In genomic region chr2:55617160-55618024, GRCh38 we compare ENCODE assay signal across 8 cellular contexts. TPM values are rescaled to one million over a fixed set of nuclear protein-coding genes. Genes with fewer than 3 reads are reported as not detected.
DNase-seq lines count a peak whose midpoint lies in the region; ATAC-seq, FAIRE-seq and TF ChIP-seq lines count a peak whose summit lies in the region.

Gene PPP4R3B (minus strand): TSS chr2:55617622. CDS start chr2:55617285, 337 bp downstream.

- peak within 1 kb of the TSS; percentile 98 for H3K9ac ChIP-seq in smooth muscle cell (ENCODE audit: low read depth)

- WGBS in smooth muscle cell (ENCODE audit: low lambda C conversion rate), result under 1% methylated on average over 82 of the region's 83 CpGs

- ATAC-seq in GM18870 (IDR thresholded peaks at IDR 0.05; ENCODE audit: unreplicated experiment) (peak; percentile 69), HG03135 (IDR thresholded peaks at IDR 0.05; ENCODE audit: unreplicated experiment) (peak; percentile 84)

- no peak for FAIRE-seq in bronchial epithelial cell (lab: Jason Lieb, UNC)

- H3K79me2 ChIP-seq in smooth muscle cell (ENCODE audit: low read depth), result peaks cover 75% of the 10 kb centered on the region

- H3K36me3 ChIP-seq in bronchial epithelial cell (ENCODE audit: control insufficient read depth, insufficient read depth, low read length) (peaks cover 3% of the 10 kb centered on the region), smooth muscle cell (ENCODE audit: low read depth) (peaks cover 3% of the 10 kb centered on the region)

- H3F3A ChIP-seq in smooth muscle cell (ENCODE audit: low read depth), result no peaks in the 10 kb centered on the region

- H3K27me3 ChIP-seq in AG04450 (ENCODE audit: control insufficient read depth, insufficient read depth, low read length), result no peaks in the 10 kb centered on the region
- no peaks in the 10 kb centered on the region for H3K27me3 ChIP-seq in bronchial epithelial cell (ENCODE audit: control insufficient read depth, insufficient read depth, low read length)
- H3K27me3 ChIP-seq in smooth muscle cell (ENCODE audit: low read depth), result no peaks in the 10 kb centered on the region

- H4K20me1 ChIP-seq in smooth muscle cell (ENCODE audit: low read depth), result peaks cover 56% of the 10 kb centered on the region

- peak within 1 kb of the TSS; percentile 82 for H2AFZ ChIP-seq in smooth muscle cell (ENCODE audit: low read depth)

- CTCF ChIA-PET in AG04450 (lab: Charles Lee), result interaction anchor here (1.0 kb wide), 1 partner anchor 13 kb away, joined by 4 read pairs; no protein-coding TSS in a partner anchor

- peak; percentile 99 for DNase-seq in AG04450 (ENCODE audit: low read depth, low spot score)
- DNase-seq in NCI-H2196 (lab: John Stamatoyannopoulos, UW; ENCODE audit: unreplicated experiment), result peak; percentile 92
- DNase-seq in bronchial epithelial cell (ENCODE audit: low read depth), result peak; percentile 97
- peak; percentile 98 for DNase-seq in iPS-NIHi7 (ENCODE audit: extremely low spot score)
- DNase-seq in smooth muscle cell (lab: John Stamatoyannopoulos, UW; ENCODE audit: unreplicated experiment), result peak; percentile 91

- peak; percentile 48 for TF ChIP-seq CTCF in AG04450 (IDR thresholded peaks at IDR 0.05; ENCODE audit: low read depth, low read length)
- TF ChIP-seq CTCF in VCaP (conservative IDR thresholded peaks at IDR 0.05), result peak; percentile 52
- TF ChIP-seq CTCF in bronchial epithelial cell (IDR thresholded peaks at IDR 0.05; ENCODE audit: insufficient read depth, low read length, severe bottlenecking), result peak; percentile 39
- TF ChIP-seq CTCF in smooth muscle cell (IDR thresholded peaks at IDR 0.05; ENCODE audit: borderline replicate concordance, insufficient read depth, poor library complexity, severe bottlenecking), result peak; percentile 18

- H3K4me2 ChIP-seq in smooth muscle cell, result peak within 1 kb of the TSS; percentile 100

- POLR2A ChIA-PET in AG04450 (lab: Yijun Ruan, JAX), result interaction anchor here (1.0 kb wide), 1 partner anchor 13 kb away, joined by 3 read pairs; no protein-coding TSS in a partner anchor

- H3K27ac ChIP-seq in AG04450 (ENCODE audit: low read depth, low read length), result peak within 1 kb of the TSS; percentile 97
- H3K27ac ChIP-seq in VCaP, result peak within 1 kb of the TSS; percentile 99
- peak within 1 kb of the TSS; percentile 97 for H3K27ac ChIP-seq in smooth muscle cell (ENCODE audit: low read depth)

- H3K4me3 ChIP-seq in AG04450 (ENCODE audit: low read depth, low read length) (peak within 1 kb of the TSS; percentile 97), bronchial epithelial cell (ENCODE audit: low read depth, low read length) (peak within 1 kb of the TSS; percentile 90), smooth muscle cell (peak within 1 kb of the TSS; percentile 91)

- H3K4me1 ChIP-seq in smooth muscle cell (ENCODE audit: low read depth), result peaks cover 18% of the 10 kb centered on the region

- no peaks in the 10 kb centered on the region for H3K9me3 ChIP-seq in AG04450 (ENCODE audit: control insufficient read depth, insufficient read depth, low read length)
- H3K9me3 ChIP-seq in smooth muscle cell (replicated peaks; ENCODE audit: low read depth), result no peaks in the 10 kb centered on the region

RNA-seq across cellular contexts. Expression of gene PPP4R3B, which starts in this region (rescaled TPM):
- polyA plus RNA-seq in AG04450 (2011; rRNA removed), result 29.2 and 38.3 TPM in 2 replicates
- polyA minus RNA-seq in AG04450 (2011; rRNA and poly(A)+ RNA removed), result 18.8 and 34.7 TPM in 2 replicates
- total RNA-seq in bronchial epithelial cell, result 42.9 and 57.7 TPM in 2 replicates
- total RNA-seq in smooth muscle cell, result 54.0 and 57.1 TPM in 2 replicates
- 22.8 and 25.6 TPM in 2 replicates for polyA plus RNA-seq in smooth muscle cell

Comparison
In these comparisons a context has a peak if more than half of its experiments do, and no peak if none do; other contexts are left out.
1. Peak in every context shown above with its lines: DNase-seq, ATAC-seq, H3K4me3 ChIP-seq and H3K27ac ChIP-seq.